In the genomic region with DNA sequence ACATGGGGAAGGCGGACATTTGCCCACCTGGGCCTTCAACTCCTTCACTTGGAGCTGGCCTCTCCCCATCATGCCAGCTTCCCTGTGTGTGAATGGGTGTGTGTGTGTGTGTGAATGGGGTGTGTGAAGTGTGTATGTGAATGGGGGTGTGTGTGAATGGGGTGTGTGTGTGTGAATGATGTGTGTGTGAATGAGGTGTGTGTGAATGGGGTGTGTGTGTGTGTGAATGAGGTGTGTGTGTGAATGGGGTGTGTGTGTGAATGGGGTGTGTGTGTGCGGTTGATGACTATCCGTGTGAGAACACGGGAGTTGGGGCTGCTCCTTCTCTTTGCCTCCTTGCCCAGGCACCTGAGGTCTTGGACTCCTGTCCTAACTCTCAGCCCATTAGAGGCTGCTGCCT, we compare ENCODE assay signal across 21 cellular contexts. TPM values are rescaled to one million over a fixed set of nuclear protein-coding genes. Genes with fewer than 3 reads are reported as not detected.
"Had no signal": no experiment of that assay in that cellular context is flagged by ENCODE, and none has a peak within 500 bp of the region (broad histone marks: within the 10 kb centered on the region; RNA-seq: fewer than 3 reads in every experiment).

No MANE protein-coding gene starts in this region.

- H3K27ac Mint-ChIP-seq: immature natural killer cell; natural killer cell treated with Interleukin-12 subunit alpha and Interleukin-12 subunit beta and Interleukin-15 and Interleukin-18, amount 100 ng/mL, for 72 hours; type B pancreatic cell had no signal

- H3K4me1 ChIP-seq: neural progenitor cell, parathyroid adenoma, uterus had no signal

- H2AFZ ChIP-seq: neural progenitor cell, parathyroid adenoma had no signal

- H3K36me3 ChIP-seq: neural progenitor cell, thyroid gland, uterus had no signal

- ATAC-seq: foreskin keratinocyte; left ventricle myocardium superior; natural killer cell treated with Interleukin-12 subunit alpha and Interleukin-12 subunit beta and Interleukin-15 and Interleukin-18, amount 100 ng/mL, for 72 hours; sciatic nerve; stimulated activated naive CD8-positive, alpha-beta T cell treated with anti-CD3 and anti-CD28 coated beads, Interleukin-15, Interleukin-2, amounts not matched to agents 100 U/mL and 50 U/mL, for 24 hours had no signal

- H3K4me1 Mint-ChIP-seq: immature natural killer cell, neural progenitor cell had no signal

- H3K36me3 Mint-ChIP-seq: immature natural killer cell, type B pancreatic cell had no signal

- H3K9me3 Mint-ChIP-seq: immature natural killer cell; natural killer cell treated with Interleukin-12 subunit alpha and Interleukin-12 subunit beta and Interleukin-15 and Interleukin-18, amount 100 ng/mL, for 72 hours; neural progenitor cell; type B pancreatic cell had no signal

- H3K27me3 ChIP-seq: foreskin keratinocyte, neural progenitor cell, spleen, suprapubic skin, thyroid gland, uterus had no signal

- DNase-seq: dermis blood vessel endothelial cell; foreskin keratinocyte; immature natural killer cell; kidney; left colon; left ventricle myocardium superior; mesenchymal stem cell; midbrain; stimulated activated CD4-positive, alpha-beta T cell treated with anti-CD3 and anti-CD28 coated beads, Interleukin-2, amount 100 ng/mL, for 24 hours; stimulated activated naive CD8-positive, alpha-beta T cell treated with anti-CD3 and anti-CD28 coated beads, Interleukin-15, Interleukin-2, amounts not matched to agents 100 U/mL and 50 U/mL, for 24 hours; thyroid gland; uterus had no signal

- H3K27me3 Mint-ChIP-seq: natural killer cell treated with Interleukin-12 subunit alpha and Interleukin-12 subunit beta and Interleukin-15 and Interleukin-18, amount 100 ng/mL, for 72 hours; type B pancreatic cell had no signal

- H3K4me3 Mint-ChIP-seq: immature natural killer cell; natural killer cell treated with Interleukin-12 subunit alpha and Interleukin-12 subunit beta and Interleukin-15 and Interleukin-18, amount 100 ng/mL, for 72 hours; neural progenitor cell; type B pancreatic cell had no signal

- H3K9me3 ChIP-seq: spleen, suprapubic skin, thyroid gland, uterus had no signal

- H3K4me2 ChIP-seq: neural progenitor cell had no signal

- H3K9ac ChIP-seq: neural progenitor cell, parathyroid adenoma had no signal

- H3K4me3 ChIP-seq: lung, neural progenitor cell, spleen, suprapubic skin, thyroid gland, uterus had no signal

- FAIRE-seq: colon, kidney had no signal

- H3K79me2 ChIP-seq: parathyroid adenoma had no signal

- H3K27ac ChIP-seq: foreskin keratinocyte, neural progenitor cell, parathyroid adenoma, spleen, suprapubic skin, thyroid gland, uterus had no signal

RNA-seq across cellular contexts. Expression of a gene that starts 9.6 kb away (rescaled TPM):
- total RNA-seq: dermis blood vessel endothelial cell had no signal
